8 cellular contexts compared by ENCODE assay signal in genomic region chr15:40763801-40764765, GRCh38. TPM values are rescaled to one million over a fixed set of nuclear protein-coding genes. Genes with fewer than 3 reads are reported as not detected.
DNase-seq lines count a peak whose midpoint lies in the region; ATAC-seq and TF ChIP-seq lines count a peak whose summit lies in the region.

Gene GCHFR (plus strand): TSS chr15:40764068. CDS start chr15:40764181, 113 bp downstream.

- peak; percentile 47 for DNase-seq in SKM-1 treated with dmso at 0.1 percent for 144 hours (lab: John Stamatoyannopoulos, UW; ENCODE audit: unreplicated experiment)
- no peak for DNase-seq in SKM-1 (lab: John Stamatoyannopoulos, UW; ENCODE audit: unreplicated experiment)
- DNase-seq in activated naive CD4-positive, alpha-beta T cell treated with anti-CD3 and anti-CD28 coated beads, Interleukin-2, amount 50 U/mL, for 72 hours (ENCODE audit: low spot score in 2 of 2) = peak; percentile 77 to 82
- DNase-seq in cardiac muscle cell (ENCODE audit: low read depth in 1 of 2, low spot score in 1 of 2) = peak; percentile 76 to 87
- no peak for DNase-seq in NCI-H2107 treated with DMSO at 0.1 percent for 48 hours (lab: John Stamatoyannopoulos, UW; ENCODE audit: unreplicated experiment)

- no peaks in the 10 kb centered on the region for H3K9me3 Mint-ChIP-seq in activated naive CD4-positive, alpha-beta T cell treated with anti-CD3 and anti-CD28 coated beads, Interleukin-2, amount 50 U/mL, for 72 hours

- no peak within 1 kb of the TSS for H3K9ac ChIP-seq in parathyroid adenoma

- peak within 1 kb of the TSS; percentile 85 for H2AFZ ChIP-seq in parathyroid adenoma

- TF ChIP-seq CTCF in cardiac muscle cell (IDR thresholded peaks at IDR 0.05; ENCODE audit: low read depth, low read length) = peak; percentile 31
- no peak for TF ChIP-seq CTCF in parathyroid adenoma (IDR thresholded peaks at IDR 0.05)

- peak within 1 kb of the TSS; percentile 77 for H3K27ac ChIP-seq in cardiac muscle cell
- H3K27ac ChIP-seq in parathyroid adenoma = peak within 1 kb of the TSS; percentile 56

- peak; percentile 66 for ATAC-seq in HG03095 (IDR thresholded peaks at IDR 0.05; ENCODE audit: unreplicated experiment)
- peak; percentile 76 to 78 for ATAC-seq in activated naive CD4-positive, alpha-beta T cell treated with anti-CD3 and anti-CD28 coated beads, Interleukin-2, amount 50 U/mL, for 72 hours

- H3K79me2 ChIP-seq in parathyroid adenoma = no peaks in the 10 kb centered on the region

- H3K9me3 ChIP-seq in cardiac muscle cell (ENCODE audit: low read depth) (no peaks in the 10 kb centered on the region), parathyroid adenoma (ENCODE audit: control insufficient read depth, low read length) (no peaks in the 10 kb centered on the region)

- H3K36me3 Mint-ChIP-seq in activated naive CD4-positive, alpha-beta T cell treated with anti-CD3 and anti-CD28 coated beads, Interleukin-2, amount 50 U/mL, for 72 hours = no peaks in the 10 kb centered on the region

- H3K4me1 ChIP-seq in cardiac muscle cell (ENCODE audit: low read depth) (peaks cover 3% of the 10 kb centered on the region), parathyroid adenoma (peaks cover 3% of the 10 kb centered on the region)

- peak; percentile 86 for TF ChIP-seq POLR2A in Raji (IDR thresholded peaks at IDR 0.05; ENCODE audit: insufficient read depth, low read depth, low read length)

- H3K36me3 ChIP-seq in cardiac muscle cell (no peaks in the 10 kb centered on the region), parathyroid adenoma (ENCODE audit: control insufficient read depth, insufficient read depth, low read length) (no peaks in the 10 kb centered on the region)

- H3K27ac Mint-ChIP-seq in activated naive CD4-positive, alpha-beta T cell treated with anti-CD3 and anti-CD28 coated beads, Interleukin-2, amount 50 U/mL, for 72 hours = peak within 1 kb of the TSS; percentile 62 to 74

- peak within 1 kb of the TSS; percentile 76 for H3K4me2 ChIP-seq in parathyroid adenoma (ENCODE audit: low read length)

- H3K27me3 ChIP-seq in cardiac muscle cell (no peaks in the 10 kb centered on the region), parathyroid adenoma (ENCODE audit: control insufficient read depth, insufficient read depth, low read length) (no peaks in the 10 kb centered on the region)

- H3K4me3 ChIP-seq in cardiac muscle cell (peak within 1 kb of the TSS; percentile 51), parathyroid adenoma (ENCODE audit: low read depth, low read length) (peak within 1 kb of the TSS; percentile 46)

RNA-seq across cellular contexts. Expression of gene GCHFR, which starts in this region (rescaled TPM):
- total RNA-seq in activated naive CD4-positive, alpha-beta T cell treated with anti-CD3 and anti-CD28 coated beads, Interleukin-2, amount 50 U/mL, for 72 hours = 10 to 100 TPM; 15.9 to 72.6 TPM
- total RNA-seq in cardiac muscle cell = 66.7 and 129 TPM in 2 replicates
- polyA plus RNA-seq in cardiac muscle cell = 86.2 and 126 TPM in 2 replicates

Comparison
In these comparisons a context has a peak if more than half of its experiments do, and no peak if none do; other contexts are left out.
1. DNase-seq: peak in SKM-1 treated with dmso at 0.1 percent for 144 hours (single experiment), activated naive CD4-positive, alpha-beta T cell treated with anti-CD3 and anti-CD28 coated beads, Interleukin-2, amount 50 U/mL, for 72 hours (2 of 2) and cardiac muscle cell (2 of 2); none in SKM-1 (single experiment) and NCI-H2107 treated with DMSO at 0.1 percent for 48 hours (single experiment).